In the genomic region with DNA sequence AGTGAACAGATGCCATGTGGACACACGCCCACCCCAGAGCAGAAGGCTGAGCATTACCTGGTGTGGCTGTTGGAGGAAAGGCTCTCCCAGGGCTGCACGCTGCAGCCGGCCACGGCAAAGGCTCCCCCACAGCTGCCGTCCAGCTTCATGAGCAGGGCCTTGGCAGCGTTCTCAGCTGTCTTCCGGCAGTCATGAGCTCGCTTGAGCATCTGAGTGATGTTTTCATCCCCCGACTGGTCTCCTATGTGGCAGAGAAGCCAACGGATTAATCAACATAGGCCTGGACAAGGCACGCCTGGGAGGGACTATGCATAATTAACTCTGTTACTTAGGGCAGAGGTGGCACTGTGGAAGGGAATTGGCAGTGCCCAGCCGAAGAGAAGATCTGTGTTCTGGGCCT, we compare ENCODE assay signal across 19 cellular contexts.
"Had no signal": no experiment of that assay in that cellular context is flagged by ENCODE, and none has a peak within 500 bp of the region (broad histone marks: within the 10 kb centered on the region; RNA-seq: fewer than 3 reads in every experiment).

No MANE protein-coding gene starts in this region.

- DNase-seq: activated CD4-positive, alpha-beta T cell treated with anti-CD3 and anti-CD28 coated beads for 1 hour; activated gamma-delta T cell; cerebellar nuclear complex; effector CD4-positive, alpha-beta T cell; gastrocnemius medialis; mesendoderm; occipital lobe; retina; stimulated activated CD4-positive, alpha-beta T cell treated with anti-CD3 and anti-CD28 coated beads, Interleukin-15, amount 100 ng/mL, for 24 hours; stimulated activated CD4-positive, alpha-beta T cell treated with anti-CD3 and anti-CD28 coated beads, Interleukin-2, amount 100 ng/mL, for 48 hours; T-helper 2 cell; transverse colon had no signal

- H3K4me3 ChIP-seq: adrenal gland, breast epithelium, gastrocnemius medialis, skin epidermis, transverse colon had no signal

- H3K36me3 Mint-ChIP-seq: activated naive CD4-positive, alpha-beta T cell treated with anti-CD3 and anti-CD28 coated beads, Interleukin-2, amount 50 U/mL, for 72 hours had no signal

- H3K27ac Mint-ChIP-seq: stimulated activated naive CD8-positive, alpha-beta T cell treated with anti-CD3 and anti-CD28 coated beads, Interleukin-15, Interleukin-2, amounts not matched to agents 100 ng/mL and 50 ng/mL, for 24 hours had no signal

- H3K4me3 Mint-ChIP-seq: stimulated activated naive CD8-positive, alpha-beta T cell treated with anti-CD3 and anti-CD28 coated beads, Interleukin-15, Interleukin-2, amounts not matched to agents 100 ng/mL and 50 ng/mL, for 24 hours had no signal

- H3K9me3 Mint-ChIP-seq: activated naive CD4-positive, alpha-beta T cell treated with anti-CD3 and anti-CD28 coated beads, Interleukin-2, amount 50 U/mL, for 72 hours; stimulated activated naive CD8-positive, alpha-beta T cell treated with anti-CD3 and anti-CD28 coated beads, Interleukin-15, Interleukin-2, amounts not matched to agents 100 ng/mL and 50 ng/mL, for 24 hours had no signal

- H3K27ac ChIP-seq: adrenal gland, breast epithelium, gastrocnemius medialis, transverse colon, VCaP had no signal

- ATAC-seq: esophagus mucosa, gastrocnemius medialis had no signal

- H3K27me3 Mint-ChIP-seq: stimulated activated naive CD8-positive, alpha-beta T cell treated with anti-CD3 and anti-CD28 coated beads, Interleukin-15, Interleukin-2, amounts not matched to agents 100 ng/mL and 50 ng/mL, for 24 hours had no signal
